22 cellular contexts compared by ENCODE assay signal in the genomic region with DNA sequence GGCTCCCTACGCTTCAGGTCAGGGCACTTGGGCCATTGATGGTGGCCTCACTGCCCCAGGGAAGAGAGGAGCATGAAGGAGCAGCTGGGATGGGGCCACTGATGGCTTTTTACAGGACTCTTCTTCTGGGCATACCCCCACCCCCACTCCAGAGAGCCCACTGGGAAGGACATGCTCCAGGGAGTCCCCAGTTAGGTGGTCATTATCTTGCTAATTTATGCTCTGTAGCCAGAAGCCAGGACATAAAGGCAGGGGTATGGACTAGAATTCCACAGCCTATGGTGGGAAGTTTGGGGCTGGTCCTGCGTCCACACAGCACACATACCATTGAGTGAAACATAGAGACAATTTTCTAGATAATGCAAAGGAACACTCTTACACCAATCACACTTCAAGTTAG. TPM values are rescaled to one million over a fixed set of nuclear protein-coding genes. Genes with fewer than 3 reads are reported as not detected.
"Had no signal": no experiment of that assay in that cellular context is flagged by ENCODE, and none has a peak within 500 bp of the region (broad histone marks: within the 10 kb centered on the region; RNA-seq: fewer than 3 reads in every experiment).

No MANE protein-coding gene starts in this region.

- H2AFZ ChIP-seq: PC-9 had no signal

- H3K4me3 ChIP-seq: PC-9, Peyer's patch, SJCRH30 had no signal

- H3K27ac ChIP-seq: PC-9, Peyer's patch, SJCRH30 had no signal

- H3K4me2 ChIP-seq: PC-9 had no signal

- DNase-seq: KBM-7, MV-4-11, NCI-H1048, NCI-H1105, NCI-H1417, NCI-H1436 treated with DMSO at 0.1 percent for 48 hours, NCI-H1694, NCI-H187 treated with DMSO at 0.1 percent for 48 hours, NCI-H2029 treated with DMSO at 0.1 percent for 48 hours, NCI-H2171 treated with DMSO at 0.1 percent for 48 hours, NCI-H446 treated with DMSO at 0.1 percent for 48 hours, NCI-H510A treated with DMSO at 0.1 percent for 48 hours, NCI-H526, OCI-M1, PC-9, Peyer's patch, SHP77 treated with DMSO at 0.1 percent for 48 hours, SJCRH30 had no signal

- H3K4me1 ChIP-seq: Peyer's patch, SJCRH30 had no signal

- H3K36me3 ChIP-seq: Peyer's patch, SJCRH30 had no signal

- H3K9me3 ChIP-seq: Peyer's patch, SJCRH30 had no signal

RNA-seq across cellular contexts. Expression of gene GRIK3, which starts 8.8 kb away (rescaled TPM):
- total RNA-seq: HT-29, LHCN-M2, MCF 10A, PC-9, RPMI7951, SJCRH30 had no signal
